In the genomic region with DNA sequence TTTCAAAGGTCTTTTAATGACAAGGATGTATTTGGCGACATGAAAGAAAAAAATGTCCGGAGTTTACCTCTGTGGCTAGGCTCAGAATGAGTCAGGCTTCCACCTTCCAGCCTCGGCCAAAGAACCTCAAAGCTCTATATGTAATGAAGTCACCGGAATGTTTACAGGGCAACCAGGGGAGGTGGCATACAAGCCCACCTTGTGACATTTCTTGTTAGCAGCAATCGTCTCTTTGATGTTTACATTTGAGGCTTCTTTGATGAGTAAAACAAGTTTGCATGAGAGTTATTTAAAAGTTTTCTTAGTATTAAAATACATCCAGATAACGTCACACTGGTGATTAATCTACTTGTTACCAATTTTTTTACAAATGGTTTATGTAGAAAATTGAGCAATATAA, we compare ENCODE assay signal across 28 cellular contexts.
DNase-seq lines count a peak whose midpoint lies in the region; TF ChIP-seq lines count a peak whose summit lies in the region.
"Had no signal": no experiment of that assay in that cellular context is flagged by ENCODE, and none has a peak within 500 bp of the region (broad histone marks: within the 10 kb centered on the region; RNA-seq: fewer than 3 reads in every experiment).

No MANE protein-coding gene starts in this region.

- no peaks in the 10 kb centered on the region for H4K20me1 ChIP-seq in GM23248 (ENCODE audit: insufficient read depth)

- WGBS in GM23248 (ENCODE audit: low coverage in 1 of 2, low lambda C conversion rate in 2 of 2, missing lambda C conversion rate in 2 of 2), 2 experiments = 59 to 63% methylated on average over 6 of the region's 6 CpGs

- H3K4me3 ChIP-seq in GM23248 = no peak overlapping the region
- no peak overlapping the region for H3K4me3 ChIP-seq in coronary artery
- H3K4me3 ChIP-seq: cardiac muscle cell, GM12878 had no signal

- H3K36me3 Mint-ChIP-seq in progenitor cell of endocrine pancreas (ENCODE audit: insufficient read depth) = no peaks in the 10 kb centered on the region
- H3K36me3 Mint-ChIP-seq: activated naive CD4-positive, alpha-beta T cell treated with anti-CD3 and anti-CD28 coated beads, Interleukin-2, amount 50 U/mL, for 24 hours; CD8-positive, alpha-beta memory T cell had no signal

- no peaks in the 10 kb centered on the region for H3K9me3 ChIP-seq in GM23248 (ENCODE audit: low read depth)

- no peak for TF ChIP-seq CTCF in progenitor cell of endocrine pancreas (IDR thresholded peaks at IDR 0.05; ENCODE audit: unreplicated experiment)
- TF ChIP-seq CTCF in coronary artery (IDR thresholded peaks at IDR 0.05) = no peak

- no peaks in the 10 kb centered on the region for H3K36me3 ChIP-seq in GM23248 (ENCODE audit: low read depth)
- H3K36me3 ChIP-seq: cardiac muscle cell had no signal

- no peaks in the 10 kb centered on the region for H3K9me2 ChIP-seq in GM23248 (ENCODE audit: insufficient read depth)

- no peak overlapping the region for H3K4me2 ChIP-seq in GM23248 (ENCODE audit: unreplicated experiment)

- no peaks in the 10 kb centered on the region for H3K4me1 ChIP-seq in GM23248 (ENCODE audit: insufficient read depth)

- H3K79me2 ChIP-seq in GM23248 (ENCODE audit: insufficient read depth) = no peaks in the 10 kb centered on the region

- H3K9ac ChIP-seq in GM23248 = no peak overlapping the region

- no peak overlapping the region for H3K4me3 Mint-ChIP-seq in progenitor cell of endocrine pancreas (ENCODE audit: low read depth)
- H3K4me3 Mint-ChIP-seq: activated CD4-positive, alpha-beta T cell treated with anti-CD3 and anti-CD28 coated beads for 36 hours; activated CD8-positive, alpha-beta T cell treated with anti-CD3 and anti-CD28 coated beads, Interleukin-2, amount 10 ng/mL, durations not matched to agents 7 days and 5 days; activated naive CD4-positive, alpha-beta T cell treated with anti-CD3 and anti-CD28 coated beads, Interleukin-2, amount 50 U/mL, for 24 hours; activated T-helper 17 cell treated with anti-CD3 and anti-CD28 coated beads, Interleukin-2, amount 50 U/mL, for 72 hours; CD8-positive, alpha-beta memory T cell; stimulated activated naive CD8-positive, alpha-beta T cell treated with anti-CD3 and anti-CD28 coated beads, Interleukin-15, amount 100 ng/mL, for 72 hours had no signal

- H3K4me1 Mint-ChIP-seq in progenitor cell of endocrine pancreas (ENCODE audit: low read depth) = no peaks in the 10 kb centered on the region
- H3K4me1 Mint-ChIP-seq: activated CD4-positive, alpha-beta T cell treated with anti-CD3 and anti-CD28 coated beads for 36 hours; activated naive CD4-positive, alpha-beta T cell treated with anti-CD3 and anti-CD28 coated beads, Interleukin-2, amount 50 U/mL, for 24 hours; activated T-helper 17 cell treated with anti-CD3 and anti-CD28 coated beads, Interleukin-2, amount 50 U/mL, for 72 hours; CD8-positive, alpha-beta memory T cell; stimulated activated naive CD8-positive, alpha-beta T cell treated with anti-CD3 and anti-CD28 coated beads, Interleukin-15, amount 100 ng/mL, for 72 hours had no signal

- H3F3A ChIP-seq in GM23248 (ENCODE audit: insufficient read depth) = no peaks in the 10 kb centered on the region

- DNase-seq in GM23248 (peak; percentile 10), M059J (ENCODE audit: low read depth) (peak; percentile 93), T1000 (lab: John Stamatoyannopoulos, UW) (peak; percentile 20), kidney tubule cell (ENCODE audit: low spot score) (peak; percentile 50), progenitor cell of endocrine pancreas (ENCODE audit: low spot score, unreplicated experiment) (no peak), NCI-H446 (lab: John Stamatoyannopoulos, UW) (no peak), hepatic stellate cell (ENCODE audit: low spot score) (no peak), coronary artery (ENCODE audit: low spot score) (no peak)
- DNase-seq: activated CD4-positive, alpha-beta T cell treated with anti-CD3 and anti-CD28 coated beads for 36 hours; activated CD8-positive, alpha-beta T cell treated with anti-CD3 and anti-CD28 coated beads, Interleukin-2, amount 10 ng/mL, durations not matched to agents 7 days and 5 days; amniotic stem cell; CD8-positive, alpha-beta memory T cell; DMS 273 treated with DMSO at 0.1 percent for 48 hours; EL; GOT3; left ventricle myocardium superior; MV-4-11; NCI-H1436 treated with DMSO at 0.1 percent for 48 hours; NCI-H2107; NCI-H82; right cardiac atrium; Right ventricle myocardium superior; stimulated activated CD8-positive, alpha-beta memory T cell treated with anti-CD3 and anti-CD28 coated beads, Interleukin-4, amount 100 ng/mL, for 48 hours; stimulated activated naive CD8-positive, alpha-beta T cell treated with anti-CD3 and anti-CD28 coated beads, Interleukin-15, amount 100 ng/mL, for 72 hours had no signal

- in situ Hi-C loops in GM23248 (cut with MboI) = no loop called here

- peaks cover 18% of the 10 kb centered on the region for H3K27me3 Mint-ChIP-seq in progenitor cell of endocrine pancreas
- H3K27me3 Mint-ChIP-seq: activated CD4-positive, alpha-beta T cell treated with anti-CD3 and anti-CD28 coated beads for 36 hours; activated naive CD4-positive, alpha-beta T cell treated with anti-CD3 and anti-CD28 coated beads, Interleukin-2, amount 50 U/mL, for 24 hours; activated T-helper 17 cell treated with anti-CD3 and anti-CD28 coated beads, Interleukin-2, amount 50 U/mL, for 72 hours; stimulated activated naive CD8-positive, alpha-beta T cell treated with anti-CD3 and anti-CD28 coated beads, Interleukin-15, amount 100 ng/mL, for 72 hours had no signal

- H3K27ac ChIP-seq in GM23248 (no peak overlapping the region), coronary artery (no peak overlapping the region)
- H3K27ac ChIP-seq: cardiac muscle cell had no signal

- peaks cover 22% of the 10 kb centered on the region for H3K27me3 ChIP-seq in GM23248 (replicated peaks; ENCODE audit: insufficient read depth)

- H3K27ac Mint-ChIP-seq in progenitor cell of endocrine pancreas = no peak overlapping the region
- H3K27ac Mint-ChIP-seq: activated CD4-positive, alpha-beta T cell treated with anti-CD3 and anti-CD28 coated beads for 36 hours; activated CD8-positive, alpha-beta T cell treated with anti-CD3 and anti-CD28 coated beads, Interleukin-2, amount 10 ng/mL, durations not matched to agents 7 days and 5 days; activated naive CD4-positive, alpha-beta T cell treated with anti-CD3 and anti-CD28 coated beads, Interleukin-2, amount 50 U/mL, for 24 hours; activated T-helper 17 cell treated with anti-CD3 and anti-CD28 coated beads, Interleukin-2, amount 50 U/mL, for 72 hours; stimulated activated naive CD8-positive, alpha-beta T cell treated with anti-CD3 and anti-CD28 coated beads, Interleukin-15, amount 100 ng/mL, for 72 hours had no signal

- no peaks in the 10 kb centered on the region for H3K9me3 Mint-ChIP-seq in progenitor cell of endocrine pancreas (ENCODE audit: low read depth)
- H3K9me3 Mint-ChIP-seq: activated naive CD4-positive, alpha-beta T cell treated with anti-CD3 and anti-CD28 coated beads, Interleukin-2, amount 50 U/mL, for 24 hours; activated T-helper 17 cell treated with anti-CD3 and anti-CD28 coated beads, Interleukin-2, amount 50 U/mL, for 72 hours; stimulated activated naive CD8-positive, alpha-beta T cell treated with anti-CD3 and anti-CD28 coated beads, Interleukin-15, amount 100 ng/mL, for 72 hours had no signal

- no peak overlapping the region for H2AFZ ChIP-seq in GM23248

Comparison
In these comparisons a context has a peak if more than half of its experiments do, and no peak if none do; other contexts are left out.
1. DNase-seq: peak in GM23248 (single experiment), M059J (single experiment), T1000 (single experiment) and kidney tubule cell (single experiment); none in progenitor cell of endocrine pancreas (single experiment), NCI-H446 (0 of 2), hepatic stellate cell (single experiment) and coronary artery (single experiment).